In genomic region chr1:165871311-165872067, GRCh38 we compare ENCODE assay signal across 8 cellular contexts. TPM values are rescaled to one million over a fixed set of nuclear protein-coding genes. Genes with fewer than 3 reads are reported as not detected.
DNase-seq lines count a peak whose midpoint lies in the region; ATAC-seq and TF ChIP-seq lines count a peak whose summit lies in the region.

No MANE protein-coding gene starts in this region.

- in situ Hi-C loops in KBM-7 (cut with MboI; ENCODE audit: low pct_unique_long_range_greater_than_20kb, low sequenced_read_pairs): no loop called here

- peak; percentile 86 for DNase-seq in GM12865 (ENCODE audit: low read depth)
- peak; percentile 98 for DNase-seq in KBM-7
- DNase-seq in UCSD-AML1 (lab: John Stamatoyannopoulos, UW; ENCODE audit: unreplicated experiment): peak; percentile 85
- DNase-seq in central memory CD8-positive, alpha-beta T cell (ENCODE audit: low spot score in 2 of 2): peak; percentile 22 to 56
- DNase-seq in mucosa of descending colon: peak; percentile 66 to 87 (median 80)
- no peak for DNase-seq in cerebellum (ENCODE audit: low spot score)
- no peak for DNase-seq in NCI-H446 (lab: John Stamatoyannopoulos, UW)

- no peaks in the 10 kb centered on the region for H3K27me3 Mint-ChIP-seq in central memory CD8-positive, alpha-beta T cell

- H3K4me1 ChIP-seq in mucosa of descending colon (ENCODE audit: low read depth): peaks cover 28% of the 10 kb centered on the region

- H3K4me3 ChIP-seq in GM12865 (ENCODE audit: low read depth, low read length) (no peak overlapping the region), mucosa of descending colon (no peak overlapping the region)

- H3K9me3 Mint-ChIP-seq in central memory CD8-positive, alpha-beta T cell: no peaks in the 10 kb centered on the region

- H3K36me3 ChIP-seq in mucosa of descending colon (ENCODE audit: low read depth): no peaks in the 10 kb centered on the region

- H3K36me3 Mint-ChIP-seq in central memory CD8-positive, alpha-beta T cell (ENCODE audit: insufficient read depth): peaks cover 5% of the 10 kb centered on the region

- H3K9me3 ChIP-seq in mucosa of descending colon: no peaks in the 10 kb centered on the region

- peak; percentile 91 for ATAC-seq in GM21619 (IDR thresholded peaks at IDR 0.05; ENCODE audit: unreplicated experiment)
- ATAC-seq in central memory CD8-positive, alpha-beta T cell (replicated peaks; ENCODE audit: extremely low read depth, poor library complexity, severe bottlenecking): peak; percentile 90
- peak; percentile 81 for ATAC-seq in mucosa of descending colon

- H3K4me1 Mint-ChIP-seq in central memory CD8-positive, alpha-beta T cell: peaks cover 25% of the 10 kb centered on the region

- TF ChIP-seq CTCF in GM12865 (IDR thresholded peaks at IDR 0.05; ENCODE audit: insufficient read depth, low read depth, low read length, missing control alignments) (peak; percentile 33), mucosa of descending colon (IDR thresholded peaks at IDR 0.05) (no peak)

- H3K4me3 Mint-ChIP-seq in central memory CD8-positive, alpha-beta T cell: peak overlapping the region; percentile 43

- intact Hi-C loops in mucosa of descending colon (cut with DNase I, micrococcal nuclease): no loop called here

- peak overlapping the region; percentile 82 for H3K27ac Mint-ChIP-seq in central memory CD8-positive, alpha-beta T cell (ENCODE audit: low read depth)

RNA-seq across cellular contexts. Expression of gene UCK2, which starts 44.1 kb away (rescaled TPM):
- total RNA-seq in mucosa of descending colon (10 to 100 TPM; 41.6 to 86.5 (median 51.8) TPM), cerebellum (54.1 TPM)

Comparison
In these comparisons a context has a peak if more than half of its experiments do, and no peak if none do; other contexts are left out.
1. DNase-seq: peak in GM12865 (single experiment), KBM-7 (single experiment), UCSD-AML1 (single experiment), central memory CD8-positive, alpha-beta T cell (2 of 2) and mucosa of descending colon (3 of 3); none in cerebellum (single experiment) and NCI-H446 (0 of 2).
2. Peak in every context shown above with its lines, with median percentiles within 50 percentile points of each other: ATAC-seq.